ENCODE assay signal across 27 cellular contexts in genomic region chr3:128577711-128578110, GRCh38.
DNase-seq lines count a peak whose midpoint lies in the region; ATAC-seq and TF ChIP-seq lines count a peak whose summit lies in the region.
"Had no signal": no experiment of that assay in that cellular context is flagged by ENCODE, and none has a peak within 500 bp of the region (broad histone marks: within the 10 kb centered on the region; RNA-seq: fewer than 3 reads in every experiment).

No MANE protein-coding gene starts in this region.

- no peaks in the 10 kb centered on the region for H3K27me3 Mint-ChIP-seq in neural crest cell (ENCODE audit: low read depth)

- intact Hi-C loops in Right ventricle myocardium inferior (cut with DNase I): no loop called here
- intact Hi-C loops in left ventricle myocardium inferior (cut with micrococcal nuclease): no loop called here

- peaks cover 19% of the 10 kb centered on the region for H3K4me1 Mint-ChIP-seq in neural crest cell
- H3K4me1 Mint-ChIP-seq: IgD-negative memory B cell had no signal

- H3K36me3 ChIP-seq in left ventricle myocardium inferior (no peaks in the 10 kb centered on the region), ectodermal cell (ENCODE audit: control insufficient read depth, insufficient read depth, low read length) (no peaks in the 10 kb centered on the region)
- H3K36me3 ChIP-seq: BLaER1 treated with 17β-estradiol and CSF1 and Interleukin-3, amounts not matched to agents 10 nM and 100 nM had no signal

- H3K9me3 Mint-ChIP-seq in neural crest cell: no peaks in the 10 kb centered on the region
- H3K9me3 Mint-ChIP-seq: IgD-negative memory B cell had no signal

- TF ChIP-seq CTCF in left ventricle myocardium inferior (IDR thresholded peaks at IDR 0.05; ENCODE audit: borderline replicate concordance) (no peak), neural crest cell (conservative IDR thresholded peaks at IDR 0.05) (no peak)

- H3K27ac ChIP-seq in left ventricle myocardium inferior (replicated peaks) (no peak overlapping the region), ectodermal cell (ENCODE audit: insufficient read depth, low read depth, low read length, poor library complexity, severe bottlenecking) (peak overlapping the region; percentile 19)
- H3K27ac ChIP-seq: BLaER1 treated with 17β-estradiol and CSF1 and Interleukin-3, amounts not matched to agents 10 nM and 100 nM; HL-60; PC-9; SK-N-MC had no signal

- no peak overlapping the region for H3K27ac Mint-ChIP-seq in neural crest cell (ENCODE audit: unreplicated experiment)
- H3K27ac Mint-ChIP-seq: CD4-positive, alpha-beta memory T cell; IgD-negative memory B cell had no signal

- no peaks in the 10 kb centered on the region for H3K36me3 Mint-ChIP-seq in neural crest cell (ENCODE audit: low read depth)
- H3K36me3 Mint-ChIP-seq: CD4-positive, alpha-beta memory T cell; IgD-negative memory B cell had no signal

- H3K4me1 ChIP-seq in left ventricle myocardium inferior: peaks cover 34% of the 10 kb centered on the region
- peaks cover 10% of the 10 kb centered on the region for H3K4me1 ChIP-seq in ectodermal cell (ENCODE audit: control insufficient read depth, insufficient read depth, low read length)

- WGBS in ectodermal cell, 2 experiments: 17 to 27% methylated on average over 10 of the region's 10 CpGs

- DNase-seq in Right ventricle myocardium inferior (ENCODE audit: missing footprints) (peak; percentile 43), left ventricle myocardium inferior (no peak), neural crest cell (ENCODE audit: low read depth, low spot score) (peak; percentile 9), NCI-H774 (lab: John Stamatoyannopoulos, UW) (no peak), dedifferentiated amniotic fluid mesenchymal stem cell (ENCODE audit: extremely low spot score) (no peak)
- DNase-seq: 8988T; Caco-2; CD4-positive, alpha-beta memory T cell; DMS 273 treated with DMSO at 0.1 percent for 48 hours; DMS79 treated with DMSO at 0.1 percent for 48 hours; GOT3; Karpas-422; NCI-H1048; NCI-H1417 treated with DMSO at 0.1 percent for 48 hours; NCI-H187; NCI-H69; PC-9; RPMI8226; SHP77 treated with DMSO at 0.1 percent for 48 hours; SW 1271 had no signal

- H3K9me3 ChIP-seq in left ventricle myocardium inferior (replicated peaks) (peaks cover 5% of the 10 kb centered on the region), ectodermal cell (ENCODE audit: control insufficient read depth, low read length) (no peaks in the 10 kb centered on the region)

- H3K4me3 Mint-ChIP-seq in neural crest cell: no peak overlapping the region
- H3K4me3 Mint-ChIP-seq: CD4-positive, alpha-beta memory T cell; IgD-negative memory B cell had no signal

- H3K4me3 ChIP-seq in left ventricle myocardium inferior: no peak overlapping the region
- H3K4me3 ChIP-seq in ectodermal cell (ENCODE audit: insufficient read depth, low read depth, low read length): no peak overlapping the region
- H3K4me3 ChIP-seq: BLaER1 treated with 17β-estradiol and CSF1 and Interleukin-3, amounts not matched to agents 10 nM and 100 nM; GM12878; PC-9; SK-N-MC had no signal

- H3K27me3 ChIP-seq in left ventricle myocardium inferior (ENCODE audit: low read depth): peaks cover 19% of the 10 kb centered on the region
- no peaks in the 10 kb centered on the region for H3K27me3 ChIP-seq in ectodermal cell (ENCODE audit: control insufficient read depth, insufficient read depth, low read length, poor library complexity, severe bottlenecking)

- ATAC-seq in Right ventricle myocardium inferior: no peak
- no peak for ATAC-seq in GM18870 (IDR thresholded peaks at IDR 0.05; ENCODE audit: unreplicated experiment)
- ATAC-seq: GM12878 had no signal

Comparison
In these comparisons a context has a peak if more than half of its experiments do, and no peak if none do; other contexts are left out.
1. DNase-seq: peak in Right ventricle myocardium inferior (single experiment) and neural crest cell (single experiment); none in left ventricle myocardium inferior (single experiment), NCI-H774 (single experiment) and dedifferentiated amniotic fluid mesenchymal stem cell (single experiment).